In genomic region chr5:127254729-127255284, GRCh38 we compare ENCODE assay signal across 17 cellular contexts. TPM values are rescaled to one million over a fixed set of nuclear protein-coding genes. Genes with fewer than 3 reads are reported as not detected.
DNase-seq lines count a peak whose midpoint lies in the region; ATAC-seq and TF ChIP-seq lines count a peak whose summit lies in the region.
"Had no signal": no experiment of that assay in that cellular context is flagged by ENCODE, and none has a peak within 500 bp of the region (broad histone marks: within the 10 kb centered on the region; RNA-seq: fewer than 3 reads in every experiment).

No MANE protein-coding gene starts in this region.

- no peak overlapping the region for H3K4me3 Mint-ChIP-seq in endodermal cell
- H3K4me3 Mint-ChIP-seq in neural progenitor cell = peak overlapping the region; percentile 24

- no peaks in the 10 kb centered on the region for H3K27me3 Mint-ChIP-seq in endodermal cell (ENCODE audit: insufficient read depth)
- H3K27me3 Mint-ChIP-seq in neural progenitor cell (ENCODE audit: insufficient read depth, low read depth) = peaks cover 5% of the 10 kb centered on the region

- no peak overlapping the region for H3K27ac Mint-ChIP-seq in endodermal cell
- no peak overlapping the region for H3K27ac Mint-ChIP-seq in neural progenitor cell
- H3K27ac Mint-ChIP-seq: activated T-helper 2 cell treated with anti-CD3 and anti-CD28 coated beads, Interferon-gamma antibody, Interleukin-2, Interleukin-4, amounts not matched to agents 10 μg/mL and 5 μg/mL and 100 μg/mL, durations not matched to agents 14 hours and 24 hours and 36 hours had no signal

- ATAC-seq in PC-3 = no peak
- ATAC-seq in GM21447 (IDR thresholded peaks at IDR 0.05; ENCODE audit: unreplicated experiment) = no peak
- ATAC-seq in GM18502 (IDR thresholded peaks at IDR 0.05; ENCODE audit: poor library complexity, unreplicated experiment) = no peak
- ATAC-seq: body of pancreas had no signal

- DNase-seq in ELR (ENCODE audit: low read depth) = peak; percentile 85
- peak; percentile 61 for DNase-seq in PC-3
- no peak for DNase-seq in endodermal cell
- DNase-seq in neural progenitor cell (ENCODE audit: low spot score) = no peak
- DNase-seq in NCI-H187 (lab: John Stamatoyannopoulos, UW) = no peak
- no peak for DNase-seq in effector CD8-positive, alpha-beta T cell (lab: John Stamatoyannopoulos, UW)
- DNase-seq: activated CD8-positive, alpha-beta memory T cell treated with anti-CD3 and anti-CD28 coated beads for 24 hours; body of pancreas; DMS79; kidney; NCI-H1417; NCI-H446 treated with DMSO at 0.1 percent for 48 hours; stomach had no signal

- intact Hi-C loops in PC-3 (cut with micrococcal nuclease) = no loop called here

- H3K36me3 Mint-ChIP-seq in endodermal cell (ENCODE audit: low read depth) (peaks cover 13% of the 10 kb centered on the region), neural progenitor cell (peaks cover 4% of the 10 kb centered on the region)

- CTCF ChIA-PET in PC-3 (lab: Charles Lee) = no interaction called here

- H3K9me3 Mint-ChIP-seq in endodermal cell (peaks cover 30% of the 10 kb centered on the region), neural progenitor cell (peaks cover 17% of the 10 kb centered on the region)

- H3K4me2 ChIP-seq in PC-3 (ENCODE audit: low read length) (no peak overlapping the region), neural progenitor cell (no peak overlapping the region)
- H3K4me2 ChIP-seq: BLaER1 treated with 17β-estradiol and CSF1 and Interleukin-3, amounts not matched to agents 10 nM and 100 nM had no signal

- H2AFZ ChIP-seq in PC-3 (ENCODE audit: low read length) (no peak overlapping the region), neural progenitor cell (replicated peaks) (no peak overlapping the region)

- 92 to 96% methylated on average over 3 of the region's 3 CpGs for WGBS in endodermal cell (ENCODE audit: insufficient coverage in 1 of 2, insufficient read length in 1 of 2), 2 experiments

- no peaks in the 10 kb centered on the region for H3F3A ChIP-seq in PC-3 (ENCODE audit: low read length, unreplicated experiment)
- H3F3A ChIP-seq in neural progenitor cell (ENCODE audit: low read depth) = peaks cover 17% of the 10 kb centered on the region

- H3K4me1 Mint-ChIP-seq in endodermal cell (no peaks in the 10 kb centered on the region), neural progenitor cell (no peaks in the 10 kb centered on the region)

- H3K9ac ChIP-seq in PC-3 (ENCODE audit: low read length) (no peak overlapping the region), endodermal cell (ENCODE audit: extremely low read depth, low read length, poor library complexity, severe bottlenecking) (no peak overlapping the region), neural progenitor cell (no peak overlapping the region)
- H3K9ac ChIP-seq: BLaER1 treated with 17β-estradiol and CSF1 and Interleukin-3, amounts not matched to agents 10 nM and 100 nM had no signal

- no peaks in the 10 kb centered on the region for H3K27me3 ChIP-seq in PC-3 (ENCODE audit: low read length)
- H3K27me3 ChIP-seq in endodermal cell (ENCODE audit: control insufficient read depth, insufficient read depth, low read length, poor library complexity, severe bottlenecking) = no peaks in the 10 kb centered on the region
- no peaks in the 10 kb centered on the region for H3K27me3 ChIP-seq in neural progenitor cell
- H3K27me3 ChIP-seq: BLaER1 treated with 17β-estradiol and CSF1 and Interleukin-3, amounts not matched to agents 10 nM and 100 nM; body of pancreas; stomach had no signal

- H3K9me3 ChIP-seq in PC-3 (ENCODE audit: low read length) = 0 out of 2 replicates have a peak, but pooled peaks cover 7% of the 10 kb centered on the region
- H3K9me3 ChIP-seq in endodermal cell (ENCODE audit: control insufficient read depth, low read length) = peaks cover 46% of the 10 kb centered on the region
- peaks cover 5% of the 10 kb centered on the region for H3K9me3 ChIP-seq in neural progenitor cell (ENCODE audit: low read depth)

- TF ChIP-seq CTCF in PC-3 (conservative IDR thresholded peaks at IDR 0.05; ENCODE audit: low read depth, low read length) = no peak
- no peak for TF ChIP-seq CTCF in endodermal cell (conservative IDR thresholded peaks at IDR 0.05)
- TF ChIP-seq CTCF in neural progenitor cell (IDR thresholded peaks at IDR 0.05) = no peak

- H3K4me1 ChIP-seq in PC-3 (ENCODE audit: insufficient read depth, low read length) = no peaks in the 10 kb centered on the region
- H3K4me1 ChIP-seq in endodermal cell (ENCODE audit: control insufficient read depth, insufficient read depth, low read length) = no peaks in the 10 kb centered on the region
- H3K4me1 ChIP-seq in neural progenitor cell = no peaks in the 10 kb centered on the region
- H3K4me1 ChIP-seq: BLaER1 treated with 17β-estradiol and CSF1 and Interleukin-3, amounts not matched to agents 10 nM and 100 nM; body of pancreas; stomach had no signal

- no peaks in the 10 kb centered on the region for H3K36me3 ChIP-seq in PC-3 (ENCODE audit: low read depth, low read length)
- H3K36me3 ChIP-seq in endodermal cell (ENCODE audit: control insufficient read depth, insufficient read depth, low read length) = no peaks in the 10 kb centered on the region
- no peaks in the 10 kb centered on the region for H3K36me3 ChIP-seq in neural progenitor cell
- H3K36me3 ChIP-seq: BLaER1 treated with 17β-estradiol and CSF1 and Interleukin-3, amounts not matched to agents 10 nM and 100 nM; stomach had no signal

- POLR2A ChIA-PET in PC-3 (lab: Charles Lee; ENCODE audit: unreplicated experiment) = no interaction called here

- H3K4me3 ChIP-seq in PC-3 (ENCODE audit: low read length) (no peak overlapping the region), endodermal cell (ENCODE audit: low read length) (peak overlapping the region; percentile 66), neural progenitor cell (no peak overlapping the region)
- H3K4me3 ChIP-seq: BLaER1 treated with 17β-estradiol and CSF1 and Interleukin-3, amounts not matched to agents 10 nM and 100 nM; body of pancreas; stomach had no signal

- no peaks in the 10 kb centered on the region for H3K9me2 ChIP-seq in PC-3 (replicated peaks; ENCODE audit: low read length)

- H3K79me2 ChIP-seq in PC-3 (ENCODE audit: low read length) = no peaks in the 10 kb centered on the region
- H3K79me2 ChIP-seq in neural progenitor cell (ENCODE audit: low read depth) = no peaks in the 10 kb centered on the region

- H4K20me1 ChIP-seq in PC-3 (ENCODE audit: low read length) = no peaks in the 10 kb centered on the region
- no peaks in the 10 kb centered on the region for H4K20me1 ChIP-seq in neural progenitor cell (ENCODE audit: low read depth)
- H4K20me1 ChIP-seq: BLaER1 treated with 17β-estradiol and CSF1 and Interleukin-3, amounts not matched to agents 10 nM and 100 nM had no signal

- BruUV-seq in PC-3 (replicated peaks; lab: Mats Ljungman, UMichigan) = no TSS peak

- H3K27ac ChIP-seq in PC-3 (ENCODE audit: low read length) (no peak overlapping the region), endodermal cell (ENCODE audit: low read depth, low read length) (no peak overlapping the region), neural progenitor cell (no peak overlapping the region)
- H3K27ac ChIP-seq: BLaER1 treated with 17β-estradiol and CSF1 and Interleukin-3, amounts not matched to agents 10 nM and 100 nM; body of pancreas; stomach had no signal

RNA-seq across cellular contexts. Expression of gene MEGF10, which starts 35.8 kb away (rescaled TPM):
- total RNA-seq in PC-3 (2014; rRNA removed) (not detected in 2 replicates), endodermal cell (10 to 100 TPM; 12.7 to 17.7 TPM), neural progenitor cell (ENCODE audit: low replicate concordance) (1.3 and 2.2 TPM in 2 replicates)
- polyA plus RNA-seq in endodermal cell (2013, experiment 1 of 2) = 17.1 TPM
- polyA plus RNA-seq in endodermal cell (2013, experiment 2 of 2) = 14.4 TPM
- total RNA-seq: activated T-helper 2 cell treated with anti-CD3 and anti-CD28 coated beads, Interferon-gamma antibody, Interleukin-2, Interleukin-4, amounts not matched to agents 10 μg/mL and 5 μg/mL and 100 μg/mL, durations not matched to agents 14 hours and 24 hours and 36 hours had no signal

Comparison
In these comparisons a context has a peak if more than half of its experiments do, and no peak if none do; other contexts are left out.
1. DNase-seq: peak in ELR (single experiment) and PC-3 (single experiment); none in endodermal cell (single experiment), neural progenitor cell (single experiment), NCI-H187 (0 of 2) and effector CD8-positive, alpha-beta T cell (single experiment).